Comparison of ENCODE assay signal across 1 cellular context in the genomic region with DNA sequence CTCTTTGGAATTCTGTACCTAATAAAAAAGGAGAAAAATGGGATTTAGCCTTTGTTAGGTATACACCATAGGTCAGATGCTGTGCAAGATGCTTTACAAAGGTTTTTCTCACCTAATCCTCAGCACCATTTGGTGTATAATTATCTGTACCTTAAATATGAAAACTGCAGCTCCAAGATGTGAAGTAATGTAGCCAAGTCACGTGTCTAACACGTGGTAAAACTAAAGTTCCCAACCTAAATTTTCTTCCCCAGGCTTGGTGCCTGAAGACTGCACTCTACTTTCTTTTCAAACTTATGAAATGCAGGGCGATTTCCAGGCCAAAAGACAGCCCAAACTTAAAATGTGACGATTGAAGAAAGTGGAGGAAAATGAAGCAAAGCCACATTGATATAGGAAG.
TF ChIP-seq lines count a peak whose summit lies in the region.

No MANE protein-coding gene starts in this region.

TF ChIP-seq in HepG2, 621 proteins besides CTCF, POLR2A, EP300 and RAD21 (continued from another document):
- peak; percentile 96 for TF ChIP-seq MNT (IDR thresholded peaks at IDR 0.05)
